In genomic region chr7:76944567-76944966, GRCh38 we compare ENCODE assay signal across 8 cellular contexts.
DNase-seq lines count a peak whose midpoint lies in the region; ATAC-seq lines count a peak whose summit lies in the region.
"Not testable (repeated sequence)": the region's sequence is repeated elsewhere in the genome, so short reads cannot be mapped to it uniquely, and the experiment has no call there.

No MANE protein-coding gene starts in this region.

- not testable (repeated sequence) for H3K36me3 Mint-ChIP-seq in activated naive CD4-positive, alpha-beta T cell treated with anti-CD3 and anti-CD28 coated beads, Interleukin-2, amount 50 U/mL, for 72 hours; stimulated activated effector memory CD8-positive, alpha-beta T cell treated with anti-CD3 and anti-CD28 coated beads, Interleukin-12 subunit alpha, Interleukin-12 subunit beta, amount 100 ng/mL, for 72 hours

- not testable (repeated sequence) for H3K4me1 Mint-ChIP-seq in stimulated activated effector memory CD8-positive, alpha-beta T cell treated with anti-CD3 and anti-CD28 coated beads, Interleukin-12 subunit alpha, Interleukin-12 subunit beta, amount 100 ng/mL, for 72 hours

- not testable (repeated sequence) for H3K4me3 Mint-ChIP-seq in stimulated activated effector memory CD8-positive, alpha-beta T cell treated with anti-CD3 and anti-CD28 coated beads, Interleukin-12 subunit alpha, Interleukin-12 subunit beta, amount 100 ng/mL, for 72 hours

- DNase-seq in activated naive CD4-positive, alpha-beta T cell treated with anti-CD3 and anti-CD28 coated beads, Interleukin-2, amount 50 U/mL, for 72 hours (ENCODE audit: low spot score in 2 of 2); stimulated activated effector memory CD8-positive, alpha-beta T cell treated with anti-CD3 and anti-CD28 coated beads, Interleukin-12 subunit alpha, Interleukin-12 subunit beta, amount 100 ng/mL, for 72 hours (ENCODE audit: low spot score in 2 of 2): not testable (repeated sequence)

- peak overlapping the region; percentile 46 to 60 for H3K27ac Mint-ChIP-seq in activated naive CD4-positive, alpha-beta T cell treated with anti-CD3 and anti-CD28 coated beads, Interleukin-2, amount 50 U/mL, for 72 hours
- not testable (repeated sequence) for H3K27ac Mint-ChIP-seq in stimulated activated effector memory CD8-positive, alpha-beta T cell treated with anti-CD3 and anti-CD28 coated beads, Interleukin-12 subunit alpha, Interleukin-12 subunit beta, amount 100 ng/mL, for 72 hours

- H3K9me3 Mint-ChIP-seq in activated naive CD4-positive, alpha-beta T cell treated with anti-CD3 and anti-CD28 coated beads, Interleukin-2, amount 50 U/mL, for 72 hours; stimulated activated effector memory CD8-positive, alpha-beta T cell treated with anti-CD3 and anti-CD28 coated beads, Interleukin-12 subunit alpha, Interleukin-12 subunit beta, amount 100 ng/mL, for 72 hours: not testable (repeated sequence)

- ATAC-seq in GM18502 (IDR thresholded peaks at IDR 0.05; ENCODE audit: poor library complexity, unreplicated experiment) (peak; percentile 75), GM19043 (IDR thresholded peaks at IDR 0.05; ENCODE audit: low read depth, unreplicated experiment) (peak; percentile 54), GM21528 (IDR thresholded peaks at IDR 0.05; ENCODE audit: low FRiP score, unreplicated experiment) (peak; percentile 49), HG02798 (IDR thresholded peaks at IDR 0.05; ENCODE audit: poor library complexity, unreplicated experiment) (peak; percentile 86), HG03135 (IDR thresholded peaks at IDR 0.05; ENCODE audit: unreplicated experiment) (peak; percentile 47), HG03571 (IDR thresholded peaks at IDR 0.05; ENCODE audit: unreplicated experiment) (peak; percentile 58)
- peak; percentile 94 to 97 for ATAC-seq in activated naive CD4-positive, alpha-beta T cell treated with anti-CD3 and anti-CD28 coated beads, Interleukin-2, amount 50 U/mL, for 72 hours
- peak; percentile 95 for ATAC-seq in stimulated activated effector memory CD8-positive, alpha-beta T cell treated with anti-CD3 and anti-CD28 coated beads, Interleukin-12 subunit alpha, Interleukin-12 subunit beta, amount 100 ng/mL, for 72 hours
